In genomic region chr1:179082308-179083030, GRCh38 we compare ENCODE assay signal across 8 cellular contexts. TPM values are rescaled to one million over a fixed set of nuclear protein-coding genes. Genes with fewer than 3 reads are reported as not detected.
DNase-seq lines count a peak whose midpoint lies in the region; ATAC-seq and TF ChIP-seq lines count a peak whose summit lies in the region.

No MANE protein-coding gene starts in this region.

- no peaks in the 10 kb centered on the region for H3K4me1 ChIP-seq in BE2C

- peak overlapping the region; percentile 90 for H3K4me3 ChIP-seq in BE2C (ENCODE audit: low read depth, low read length)

- peak overlapping the region; percentile 89 for H3K27ac Mint-ChIP-seq in activated naive CD8-positive, alpha-beta T cell

- H3K36me3 Mint-ChIP-seq in activated naive CD8-positive, alpha-beta T cell, result no peaks in the 10 kb centered on the region

- peak; percentile 6 for ATAC-seq in GM19025 (IDR thresholded peaks at IDR 0.05; ENCODE audit: low read depth, unreplicated experiment)
- ATAC-seq in HG03135 (IDR thresholded peaks at IDR 0.05; ENCODE audit: unreplicated experiment), result peak; percentile 19
- ATAC-seq in left ventricle myocardium superior, result peak; percentile 61
- no peak for ATAC-seq in GM18870 (IDR thresholded peaks at IDR 0.05; ENCODE audit: unreplicated experiment)

- H3K9me3 Mint-ChIP-seq in activated naive CD8-positive, alpha-beta T cell (ENCODE audit: low read depth), result no peaks in the 10 kb centered on the region

- peaks cover 25% of the 10 kb centered on the region for H3K4me1 Mint-ChIP-seq in activated naive CD8-positive, alpha-beta T cell (ENCODE audit: low read depth)

- intact Hi-C loops in left ventricle myocardium superior (cut with micrococcal nuclease), result loop anchor here (10.0 kb wide), 1 partner anchor 112 kb away; no protein-coding TSS in a partner anchor

- TF ChIP-seq CTCF in BE2C (IDR thresholded peaks at IDR 0.05; ENCODE audit: low read depth, low read length), result no peak

- H3K27me3 ChIP-seq in BE2C, result no peaks in the 10 kb centered on the region

- H3K36me3 ChIP-seq in BE2C, result peaks cover 5% of the 10 kb centered on the region

- no peaks in the 10 kb centered on the region for H3K9me3 ChIP-seq in BE2C

- H3K27me3 Mint-ChIP-seq in activated naive CD8-positive, alpha-beta T cell, result no peaks in the 10 kb centered on the region

- DNase-seq in BE2C (peak; percentile 29), RKO (ENCODE audit: low spot score) (peak; percentile 47), left ventricle myocardium superior (no peak), retina (peak; percentile 59)

- H3K4me3 Mint-ChIP-seq in activated naive CD8-positive, alpha-beta T cell, result peak overlapping the region; percentile 95

RNA-seq across cellular contexts. Expression of gene TOR3A, which starts 0.6 kb away (rescaled TPM):
- 41.9 TPM for polyA plus RNA-seq in BE2C (2012; ENCODE audit: insufficient read depth, insufficient read length, low read depth)
- total RNA-seq in left ventricle myocardium superior, result 8.7 TPM

RNA-seq across cellular contexts. Expression of gene FAM20B, which starts 56.8 kb away (rescaled TPM):
- 10.0 TPM for polyA plus RNA-seq in BE2C (2012; ENCODE audit: insufficient read depth, insufficient read length, low read depth)
- 54.5 TPM for total RNA-seq in left ventricle myocardium superior
